Comparison of ENCODE assay signal across 21 cellular contexts in the genomic region with DNA sequence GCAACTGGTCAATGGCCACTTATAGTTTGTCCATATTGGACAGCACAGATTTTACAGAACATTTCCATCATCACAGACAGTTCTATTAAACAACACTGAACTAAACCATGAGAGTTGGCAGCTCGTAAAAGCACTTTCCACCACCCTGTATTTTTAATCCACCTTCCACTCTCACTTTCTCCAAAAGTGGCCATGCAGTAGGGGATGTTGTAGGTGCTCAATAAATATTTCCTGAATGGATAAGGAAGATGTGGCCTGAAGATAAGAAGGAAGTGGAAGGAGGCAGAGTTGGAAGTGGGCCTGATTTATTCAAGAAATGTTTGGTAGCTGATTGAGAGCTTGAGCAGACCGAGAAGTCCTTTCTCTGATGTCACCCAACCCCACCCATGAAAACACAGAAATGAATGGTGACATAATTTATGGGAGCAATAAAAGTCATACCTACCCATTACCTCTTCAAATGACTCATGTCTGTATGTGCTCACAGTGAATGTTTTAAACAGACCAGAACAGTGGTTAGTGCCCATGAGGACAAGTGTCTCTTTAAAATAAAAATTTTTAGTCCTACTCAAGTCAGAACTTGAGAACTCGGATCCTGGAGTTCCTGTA. TPM values are rescaled to one million over a fixed set of nuclear protein-coding genes. Genes with fewer than 3 reads are reported as not detected.
A peak's percentile ranks its signal among the peaks of the same experiment; 100 is the strongest.
DNase-seq lines count a peak whose midpoint lies in the region; ATAC-seq, FAIRE-seq and TF ChIP-seq lines count a peak whose summit lies in the region.
"Had no signal": no experiment of that assay in that cellular context is flagged by ENCODE, and none has a peak within 500 bp of the region (broad histone marks: within the 10 kb centered on the region; RNA-seq: fewer than 3 reads in every experiment).

No MANE protein-coding gene starts in this region.

- peak; percentile 29 to 66 (median 38) for ATAC-seq in pancreas
- ATAC-seq: gastrocnemius medialis; naive thymus-derived CD4-positive, alpha-beta T cell had no signal

- H3K4me1 Mint-ChIP-seq in immature natural killer cell: no peaks in the 10 kb centered on the region

- H3K27me3 Mint-ChIP-seq in immature natural killer cell (ENCODE audit: low read depth in 3 of 3): peaks cover 2 to 4% (median 3%) of the 10 kb centered on the region in 3 donors

- H3K27ac ChIP-seq in pancreas: peak overlapping the region in 3 of 4 donors; percentile 42 to 76 (median 56)
- H3K27ac ChIP-seq: BLaER1, gastrocnemius medialis, parathyroid adenoma, tibial artery had no signal

- no peaks in the 10 kb centered on the region for H3K9me3 Mint-ChIP-seq in immature natural killer cell
- H3K9me3 Mint-ChIP-seq: activated T-helper 2 cell treated with anti-CD3 and anti-CD28 coated beads, Interferon-gamma antibody, Interleukin-2, Interleukin-4, amounts not matched to agents 10 μg/mL and 5 μg/mL and 100 μg/mL, durations not matched to agents 14 hours and 24 hours and 36 hours; naive thymus-derived CD4-positive, alpha-beta T cell had no signal

- no peak for TF ChIP-seq CTCF in pancreas (IDR thresholded peaks at IDR 0.05)

- DNase-seq in NOMO-1 treated with DMSO at 0.1 percent for 48 hours (lab: John Stamatoyannopoulos, UW; ENCODE audit: unreplicated experiment): peak; percentile 13
- no peak for DNase-seq in NOMO-1 treated with dmso at 0.1 percent for 144 hours (lab: John Stamatoyannopoulos, UW; ENCODE audit: unreplicated experiment)
- DNase-seq in HT-29 (ENCODE audit: low spot score): peak; percentile 65
- DNase-seq in pancreas: no peak
- no peak for DNase-seq in NCI-H510A treated with DMSO at 0.1 percent for 48 hours (lab: John Stamatoyannopoulos, UW)
- DNase-seq in immature natural killer cell: no peak
- DNase-seq in middle frontal gyrus (ENCODE audit: extremely low spot score, low spot score): no peak
- DNase-seq: aorta, DMS 273 treated with DMSO at 0.1 percent for 48 hours, gastrocnemius medialis, KG1, NCI-H1092, NCI-H774, tibial artery had no signal

- H3K27me3 ChIP-seq in pancreas: no peaks in the 10 kb centered on the region
- H3K27me3 ChIP-seq: BLaER1, gastrocnemius medialis, tibial artery had no signal

- no peaks in the 10 kb centered on the region for H3K4me1 ChIP-seq in pancreas
- H3K4me1 ChIP-seq: gastrocnemius medialis, parathyroid adenoma, tibial artery had no signal

- no peak overlapping the region for H3K27ac Mint-ChIP-seq in immature natural killer cell
- H3K27ac Mint-ChIP-seq: activated T-helper 2 cell treated with anti-CD3 and anti-CD28 coated beads, Interferon-gamma antibody, Interleukin-2, Interleukin-4, amounts not matched to agents 10 μg/mL and 5 μg/mL and 100 μg/mL, durations not matched to agents 14 hours and 24 hours and 36 hours had no signal

- H3K4me3 ChIP-seq in pancreas: no peak overlapping the region
- H3K4me3 ChIP-seq: BLaER1, gastrocnemius medialis, tibial artery had no signal

- no peaks in the 10 kb centered on the region for H3K36me3 Mint-ChIP-seq in immature natural killer cell
- H3K36me3 Mint-ChIP-seq: naive thymus-derived CD4-positive, alpha-beta T cell had no signal

- intact Hi-C loops in pancreas (cut with DNase I): no loop called here

- no peaks in the 10 kb centered on the region for H3K9me3 ChIP-seq in pancreas
- H3K9me3 ChIP-seq: BLaER1, gastrocnemius medialis, tibial artery had no signal

- no peak overlapping the region for H3K4me3 Mint-ChIP-seq in immature natural killer cell
- H3K4me3 Mint-ChIP-seq: naive thymus-derived CD4-positive, alpha-beta T cell had no signal

- peak; percentile 71 for FAIRE-seq in colon (lab: Jason Lieb, UNC)
- no peak for FAIRE-seq in pancreas (lab: Jason Lieb, UNC)
- FAIRE-seq: A204.1, endothelial cell of umbilical vein had no signal

- 66 to 81% methylated on average over 3 of the region's 3 CpGs for WGBS in pancreas, 2 donors

- no peaks in the 10 kb centered on the region for H3K36me3 ChIP-seq in pancreas
- H3K36me3 ChIP-seq: BLaER1, gastrocnemius medialis, tibial artery had no signal

RNA-seq across cellular contexts. Expression of gene CTNNB1, which starts 39.6 kb away (rescaled TPM):
- 225 TPM in 2 replicates for total RNA-seq in HT-29 (2014; rRNA removed; shearing (Covaris generic))
- total RNA-seq in pancreas: 100 to 1,000 TPM in 4 of 6 donors, 10 to 100 TPM in 2; 90.1 to 228 (median 126) TPM
- polyA plus RNA-seq in pancreas (10 to 100 TPM; 51.7 to 79.9 TPM), immature natural killer cell (10 to 100 TPM; 35.4 to 85.5 (median 70.4) TPM)

Comparison
In these comparisons a context has a peak if more than half of its experiments do, and no peak if none do; other contexts are left out.
1. DNase-seq: peak in NOMO-1 treated with DMSO at 0.1 percent for 48 hours (single experiment) and HT-29 (single experiment); none in NOMO-1 treated with dmso at 0.1 percent for 144 hours (single experiment), pancreas (0 of 6), NCI-H510A treated with DMSO at 0.1 percent for 48 hours (single experiment), immature natural killer cell (0 of 3) and middle frontal gyrus (single experiment).